15 cellular contexts compared by ENCODE assay signal in the genomic region with DNA sequence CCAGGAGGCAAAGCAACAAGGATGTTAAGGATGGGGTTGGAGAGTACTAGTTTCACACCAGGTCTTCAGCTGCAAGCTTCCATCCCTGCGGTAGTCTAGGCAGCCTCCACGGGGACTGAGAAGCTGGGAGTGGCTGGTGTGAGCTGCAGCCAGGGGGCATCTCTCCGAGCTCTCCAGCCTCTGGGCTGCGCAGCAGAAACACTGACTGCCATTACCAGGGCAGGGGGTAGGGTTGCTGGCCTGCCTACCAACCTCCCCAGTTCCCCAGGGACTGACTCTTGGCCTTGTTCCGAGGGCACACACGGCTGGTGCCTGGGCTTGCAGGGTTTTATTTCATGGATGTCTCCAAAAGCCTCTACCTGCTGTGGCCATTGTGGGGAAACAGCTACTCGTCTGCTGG. TPM values are rescaled to one million over a fixed set of nuclear protein-coding genes. Genes with fewer than 3 reads are reported as not detected.
DNase-seq lines count a peak whose midpoint lies in the region; ATAC-seq and TF ChIP-seq lines count a peak whose summit lies in the region.
"Had no signal": no experiment of that assay in that cellular context is flagged by ENCODE, and none has a peak within 500 bp of the region (broad histone marks: within the 10 kb centered on the region; RNA-seq: fewer than 3 reads in every experiment).

No MANE protein-coding gene starts in this region.

- peaks cover 12% of the 10 kb centered on the region for H3F3A ChIP-seq in GM23248 (ENCODE audit: insufficient read depth)

- H3K4me3 ChIP-seq in Caco-2 (ENCODE audit: low read depth, low read length) (no peak overlapping the region), Panc1 (ENCODE audit: low read depth in 2 of 2, low read length in 2 of 2) (no peak overlapping the region), gastroesophageal sphincter (no peak overlapping the region), mucosa of stomach (ENCODE audit: low read length) (no peak overlapping the region), GM23248 (no peak overlapping the region)

- DNase-seq in Caco-2 (no peak), Panc1 (ENCODE audit: low read depth, low spot score) (no peak), GM23248 (no peak)
- no peak for DNase-seq in activated T-cell treated with anti-CD3 and anti-CD28 coated beads, Interleukin-2, amount 50 U/mL, for 24 hours
- DNase-seq: activated gamma-delta T cell; effector CD8-positive, alpha-beta T cell; foreskin keratinocyte; NCI-H1930; posterior cingulate gyrus; T-helper 1 cell had no signal

- H3K27ac ChIP-seq in Panc1 (ENCODE audit: low read length) (no peak overlapping the region), gastroesophageal sphincter (peak overlapping the region in 1 of 4 donors; percentile 47), GM23248 (no peak overlapping the region)
- H3K27ac ChIP-seq: foreskin keratinocyte had no signal

- TF ChIP-seq CTCF in Caco-2 (IDR thresholded peaks at IDR 0.05; ENCODE audit: insufficient read depth in 1 of 2, low read depth in 1 of 2, low read length in 1 of 2, severe bottlenecking in 1 of 2, unreplicated experiment in 1 of 2): no peak
- 0 out of 2 replicates have a peak, but pooled peaks have one; percentile 12 for TF ChIP-seq CTCF in Panc1 (IDR thresholded peaks at IDR 0.05)
- no peak for TF ChIP-seq CTCF in gastroesophageal sphincter (IDR thresholded peaks at IDR 0.05)

- H3K4me1 Mint-ChIP-seq in Caco-2 (ENCODE audit: low read depth, unreplicated experiment): peaks cover 21% of the 10 kb centered on the region
- no peaks in the 10 kb centered on the region for H3K4me1 Mint-ChIP-seq in activated T-cell treated with anti-CD3 and anti-CD28 coated beads, Interleukin-2, amount 50 U/mL, for 24 hours (ENCODE audit: low read depth)
- H3K4me1 Mint-ChIP-seq: brain had no signal

- no peaks in the 10 kb centered on the region for H3K9me2 ChIP-seq in GM23248 (ENCODE audit: insufficient read depth)

- H3K27me3 ChIP-seq in Caco-2 (replicated peaks; ENCODE audit: control insufficient read depth, insufficient read depth, low read length): no peaks in the 10 kb centered on the region
- peaks cover 2% of the 10 kb centered on the region; the same call in 1 of the 2 replicates for H3K27me3 ChIP-seq in Panc1 (ENCODE audit: control insufficient read depth, insufficient read depth, low read length)
- H3K27me3 ChIP-seq in gastroesophageal sphincter: no peaks in the 10 kb centered on the region
- no peaks in the 10 kb centered on the region for H3K27me3 ChIP-seq in mucosa of stomach (ENCODE audit: control insufficient read depth, insufficient read depth, low read length)
- H3K27me3 ChIP-seq in GM23248 (replicated peaks; ENCODE audit: insufficient read depth): no peaks in the 10 kb centered on the region

- no peak overlapping the region for H3K4me2 ChIP-seq in GM23248 (ENCODE audit: unreplicated experiment)

- intact Hi-C loops in Caco-2 (cut with micrococcal nuclease; ENCODE audit: unreplicated experiment): loop anchor here (5.0 kb wide), 1 partner anchor 273 kb away; no protein-coding TSS in a partner anchor
- intact Hi-C loops in Panc1 (cut with micrococcal nuclease; ENCODE audit: unreplicated experiment): no loop called here

- no peaks in the 10 kb centered on the region for H3K9me3 Mint-ChIP-seq in Caco-2 (ENCODE audit: unreplicated experiment)
- H3K9me3 Mint-ChIP-seq in activated T-cell treated with anti-CD3 and anti-CD28 coated beads, Interleukin-2, amount 50 U/mL, for 24 hours: no peaks in the 10 kb centered on the region

- TF ChIP-seq POLR2A in gastroesophageal sphincter (IDR thresholded peaks at IDR 0.05): no peak

- ATAC-seq in Panc1: no peak
- peak; percentile 28 for ATAC-seq in gastroesophageal sphincter
- no peak for ATAC-seq in GM21786 (IDR thresholded peaks at IDR 0.05; ENCODE audit: unreplicated experiment)
- no peak for ATAC-seq in HG02970 (IDR thresholded peaks at IDR 0.05; ENCODE audit: low FRiP score, unreplicated experiment)
- ATAC-seq: foreskin keratinocyte had no signal

- peak overlapping the region; percentile 59 for H3K27ac Mint-ChIP-seq in Caco-2 (ENCODE audit: unreplicated experiment)
- no peak overlapping the region for H3K27ac Mint-ChIP-seq in activated T-cell treated with anti-CD3 and anti-CD28 coated beads, Interleukin-2, amount 50 U/mL, for 24 hours
- H3K27ac Mint-ChIP-seq: brain had no signal

- peak overlapping the region; percentile 37 for H3K4me3 Mint-ChIP-seq in Caco-2 (ENCODE audit: unreplicated experiment)
- no peak overlapping the region for H3K4me3 Mint-ChIP-seq in activated T-cell treated with anti-CD3 and anti-CD28 coated beads, Interleukin-2, amount 50 U/mL, for 24 hours
- H3K4me3 Mint-ChIP-seq: brain had no signal

- H3K4me1 ChIP-seq in Caco-2: peaks cover 80% of the 10 kb centered on the region
- no peaks in the 10 kb centered on the region for H3K4me1 ChIP-seq in Panc1 (ENCODE audit: control insufficient read depth, insufficient read depth, low read length)
- peaks cover 0 to 14% (median 0%) of the 10 kb centered on the region in 3 donors for H3K4me1 ChIP-seq in gastroesophageal sphincter
- H3K4me1 ChIP-seq in mucosa of stomach (ENCODE audit: control insufficient read depth, insufficient read depth, low read length): peaks cover 53% of the 10 kb centered on the region
- peaks cover 24% of the 10 kb centered on the region for H3K4me1 ChIP-seq in GM23248 (ENCODE audit: insufficient read depth)
- H3K4me1 ChIP-seq: foreskin keratinocyte had no signal

- no peaks in the 10 kb centered on the region for H4K20me1 ChIP-seq in GM23248 (ENCODE audit: insufficient read depth)

- BruUV-seq in Caco-2 (replicated peaks; lab: Mats Ljungman, UMichigan) (no TSS peak), Panc1 (replicated peaks; lab: Mats Ljungman, UMichigan) (no TSS peak)

- H3K36me3 ChIP-seq in Caco-2 (ENCODE audit: control insufficient read depth, insufficient read depth, low read length) (peaks cover 7% of the 10 kb centered on the region; the same call in 1 of the 2 replicates), Panc1 (ENCODE audit: control insufficient read depth, insufficient read depth, low read length) (no peaks in the 10 kb centered on the region), gastroesophageal sphincter (peaks cover 0 to 41% of the 10 kb centered on the region in 2 donors), mucosa of stomach (ENCODE audit: control insufficient read depth, insufficient read depth, low read length) (peaks cover 25% of the 10 kb centered on the region), GM23248 (ENCODE audit: low read depth) (peaks cover 42% of the 10 kb centered on the region)

- H3K27me3 Mint-ChIP-seq in Caco-2 (ENCODE audit: insufficient read depth, unreplicated experiment): no peaks in the 10 kb centered on the region
- peaks cover 20% of the 10 kb centered on the region for H3K27me3 Mint-ChIP-seq in activated T-cell treated with anti-CD3 and anti-CD28 coated beads, Interleukin-2, amount 50 U/mL, for 24 hours

- no peak overlapping the region for H2AFZ ChIP-seq in GM23248

- CTCF ChIA-PET in Caco-2 (lab: Charles Lee): interaction anchor here (1.4 kb wide), 1 partner anchor 193 kb away, joined by 4 read pairs; no protein-coding TSS in a partner anchor
- CTCF ChIA-PET in Panc1 (lab: Charles Lee): no interaction called here

- H3K9me3 ChIP-seq in Caco-2 (no peaks in the 10 kb centered on the region), Panc1 (ENCODE audit: control insufficient read depth, insufficient read depth, low read depth, low read length) (no peaks in the 10 kb centered on the region), gastroesophageal sphincter (no peaks in the 10 kb centered on the region), mucosa of stomach (ENCODE audit: control insufficient read depth, low read length) (no peaks in the 10 kb centered on the region), GM23248 (ENCODE audit: low read depth) (no peaks in the 10 kb centered on the region)

- 80% methylated on average over 1 of the region's 7 CpGs; no CpG with 5 or more reads in 1 of the 2 donors for WGBS in gastroesophageal sphincter (ENCODE audit: low coverage in 1 of 2), 2 donors
- WGBS in GM23248 (ENCODE audit: low coverage in 1 of 2, low lambda C conversion rate in 2 of 2, missing lambda C conversion rate in 2 of 2), 2 experiments: 74 to 81% methylated on average over 7 of the region's 7 CpGs

- H3K36me3 Mint-ChIP-seq in Caco-2 (ENCODE audit: insufficient read depth, unreplicated experiment): peaks cover 99% of the 10 kb centered on the region
- H3K36me3 Mint-ChIP-seq in activated T-cell treated with anti-CD3 and anti-CD28 coated beads, Interleukin-2, amount 50 U/mL, for 24 hours (ENCODE audit: low read depth): no peaks in the 10 kb centered on the region
- H3K36me3 Mint-ChIP-seq: brain had no signal

- H3K9ac ChIP-seq in mucosa of stomach (ENCODE audit: low read length) (peak overlapping the region; percentile 55), GM23248 (no peak overlapping the region)

- no peak for TF ChIP-seq EP300 in gastroesophageal sphincter (IDR thresholded peaks at IDR 0.05)

- in situ Hi-C loops in Panc1 (cut with HindIII; ENCODE audit: low pct_unique_long_range_greater_than_20kb, low sequenced_read_pairs): no loop called here
- in situ Hi-C loops in GM23248 (cut with MboI): no loop called here

- POLR2A ChIA-PET in Caco-2 (lab: Charles Lee): no interaction called here
- POLR2A ChIA-PET in Panc1 (lab: Charles Lee): no interaction called here

- H3K79me2 ChIP-seq in GM23248 (ENCODE audit: insufficient read depth): peaks cover 28% of the 10 kb centered on the region

RNA-seq across cellular contexts. Expression of gene GATA6, which starts 15.9 kb away (rescaled TPM):
- 124 and 136 TPM in 2 replicates for total RNA-seq in Caco-2 (2022)
- total RNA-seq in Panc1 (2021; ENCODE audit: unreplicated experiment): 0.51 TPM
- 0.18 TPM for polyA plus RNA-seq in Panc1 (2012; ENCODE audit: insufficient read length)
- total RNA-seq in gastroesophageal sphincter: 10 to 100 TPM in 1 of 4 donors, 1 to 10 TPM in 3; 7.5 to 12.4 (median 9.5) TPM
- total RNA-seq in GM23248 (2014; rRNA removed; shearing (Covaris generic)): 17.6 and 19.0 TPM in 2 replicates
- polyA plus RNA-seq in GM23248 (2016; fragmentation: Nextera tagmentation; extraction: Ambion mirVana): 6.6 and 6.9 TPM in 2 replicates
